In genomic region chr4:147933779-147934178, GRCh38 we compare ENCODE assay signal across 19 cellular contexts.
"Had no signal": no experiment of that assay in that cellular context is flagged by ENCODE, and none has a peak within 500 bp of the region (broad histone marks: within the 10 kb centered on the region; RNA-seq: fewer than 3 reads in every experiment).

No MANE protein-coding gene starts in this region.

- H3K4me3 Mint-ChIP-seq: memory B cell; mesothelial cell of epicardium; natural killer cell treated with Interleukin-12 subunit alpha and Interleukin-12 subunit beta and Interleukin-15 and Interleukin-18, amount 100 ng/mL, for 72 hours; neural crest cell had no signal

- H3K4me1 Mint-ChIP-seq: memory B cell, mesothelial cell of epicardium, naive B cell had no signal

- H3K9me3 ChIP-seq: mucosa of descending colon, prostate gland, spleen, thoracic aorta, tibial nerve, upper lobe of left lung had no signal

- DNase-seq: effector CD4-positive, alpha-beta T cell; left ventricle myocardium superior; naive B cell; spleen; stimulated activated CD4-positive, alpha-beta T cell treated with anti-CD3 and anti-CD28 coated beads, Interleukin-15, amount 100 ng/mL, for 24 hours; stimulated activated CD4-positive, alpha-beta T cell treated with anti-CD3 and anti-CD28 coated beads, Interleukin-2, amount 100 ng/mL, for 48 hours; stimulated activated naive CD4-positive, alpha-beta T cell treated with Interleukin-2 at 50 U/mL for 16 hours; upper lobe of left lung had no signal

- H3K36me3 Mint-ChIP-seq: memory B cell; naive B cell; natural killer cell treated with Interleukin-12 subunit alpha and Interleukin-12 subunit beta and Interleukin-15 and Interleukin-18, amount 100 ng/mL, for 72 hours had no signal

- H3K4me1 ChIP-seq: prostate gland, spleen, tibial nerve, upper lobe of left lung had no signal

- H3K36me3 ChIP-seq: prostate gland, upper lobe of left lung had no signal

- H3K27me3 Mint-ChIP-seq: memory B cell; naive B cell; natural killer cell treated with Interleukin-12 subunit alpha and Interleukin-12 subunit beta and Interleukin-15 and Interleukin-18, amount 100 ng/mL, for 72 hours had no signal

- H3K27me3 ChIP-seq: dorsolateral prefrontal cortex, spleen, tibial nerve, upper lobe of left lung had no signal

- H3K4me3 ChIP-seq: dorsolateral prefrontal cortex, lung, mucosa of descending colon, prostate gland, skin epidermis, spleen, thoracic aorta, tibial nerve, upper lobe of left lung had no signal

- H3K27ac Mint-ChIP-seq: memory B cell, mesothelial cell of epicardium had no signal

- H3K27ac ChIP-seq: dorsolateral prefrontal cortex, prostate gland, skin epidermis, spleen, thoracic aorta, tibial nerve, upper lobe of left lung had no signal
